ENCODE assay signal across 12 cellular contexts in genomic region chr2:43050866-43051265, GRCh38.
DNase-seq lines count a peak whose midpoint lies in the region; ATAC-seq and TF ChIP-seq lines count a peak whose summit lies in the region.
"Had no signal": no experiment of that assay in that cellular context is flagged by ENCODE, and none has a peak within 500 bp of the region (broad histone marks: within the 10 kb centered on the region; RNA-seq: fewer than 3 reads in every experiment).

No MANE protein-coding gene starts in this region.

- H4K20me1 ChIP-seq in BLaER1 treated with 17β-estradiol and CSF1 and Interleukin-3, amounts not matched to agents 10 nM and 100 nM = no peaks in the 10 kb centered on the region
- no peaks in the 10 kb centered on the region for H4K20me1 ChIP-seq in PC-9 (ENCODE audit: insufficient read depth)
- H4K20me1 ChIP-seq in fibroblast of lung (ENCODE audit: control insufficient read depth, extremely low read depth, insufficient read depth, low read length) = no peaks in the 10 kb centered on the region
- no peaks in the 10 kb centered on the region for H4K20me1 ChIP-seq in neural progenitor cell (ENCODE audit: low read depth)

- peaks cover 36% of the 10 kb centered on the region for H3F3A ChIP-seq in PC-9 (ENCODE audit: insufficient read depth, low read depth)
- H3F3A ChIP-seq in neural progenitor cell (ENCODE audit: low read depth) = no peaks in the 10 kb centered on the region

- no peak overlapping the region for H3K4me3 ChIP-seq in BLaER1 treated with 17β-estradiol and CSF1 and Interleukin-3, amounts not matched to agents 10 nM and 100 nM
- H3K4me3 ChIP-seq in PC-9 (no peak overlapping the region), fibroblast of lung (replicated peaks in 1 of 4; ENCODE audit: control extremely low read depth in 1 of 4, insufficient read depth in 1 of 4, low read depth in 3 of 4, low read length in 4 of 4) (no peak overlapping the region), neural progenitor cell (no peak overlapping the region)
- H3K4me3 ChIP-seq: pancreas had no signal

- intact Hi-C loops in PC-9 (cut with micrococcal nuclease; ENCODE audit: unreplicated experiment) = loop anchor here (1.0 kb wide), 1 partner anchor 35 kb away; no protein-coding TSS in a partner anchor

- H3K27me3 Mint-ChIP-seq in neural progenitor cell (ENCODE audit: insufficient read depth, low read depth) = peaks cover 11% of the 10 kb centered on the region

- H3K27me3 ChIP-seq in BLaER1 treated with 17β-estradiol and CSF1 and Interleukin-3, amounts not matched to agents 10 nM and 100 nM = no peaks in the 10 kb centered on the region
- H3K27me3 ChIP-seq in PC-9 (ENCODE audit: insufficient read depth, low read depth) = no peaks in the 10 kb centered on the region
- no peaks in the 10 kb centered on the region for H3K27me3 ChIP-seq in fibroblast of lung (ENCODE audit: control insufficient read depth, insufficient read depth, low read length)
- H3K27me3 ChIP-seq in neural progenitor cell = no peaks in the 10 kb centered on the region
- H3K27me3 ChIP-seq: pancreas had no signal

- H3K27ac Mint-ChIP-seq in neural progenitor cell = peak overlapping the region; percentile 51
- H3K27ac Mint-ChIP-seq: activated CD4-positive, alpha-beta memory T cell treated with anti-CD3 and anti-CD28 coated beads, Interleukin-2, amount 10 ng/mL, durations not matched to agents 7 days and 5 days had no signal

- CTCF ChIA-PET in PC-9 (lab: Charles Lee) = interaction anchor here (0.6 kb wide), 2 partner anchors 31 to 104 kb away, joined by 3 to 5 read pairs; no protein-coding TSS in a partner anchor

- no peak overlapping the region for H3K9ac ChIP-seq in BLaER1 treated with 17β-estradiol and CSF1 and Interleukin-3, amounts not matched to agents 10 nM and 100 nM
- no peak overlapping the region for H3K9ac ChIP-seq in fibroblast of lung (ENCODE audit: insufficient read depth, low read length)
- H3K9ac ChIP-seq in neural progenitor cell = no peak overlapping the region

- POLR2A ChIA-PET in PC-9 (lab: Charles Lee; ENCODE audit: unreplicated experiment) = interaction anchor here (0.7 kb wide), 1 partner anchor 22 kb away, joined by 6 read pairs; no protein-coding TSS in a partner anchor

- peaks cover 33% of the 10 kb centered on the region for H3K4me1 Mint-ChIP-seq in neural progenitor cell

- no peaks in the 10 kb centered on the region for H3K9me3 Mint-ChIP-seq in neural progenitor cell
- H3K9me3 Mint-ChIP-seq: activated CD4-positive, alpha-beta memory T cell treated with anti-CD3 and anti-CD28 coated beads, Interleukin-2, amount 10 ng/mL, durations not matched to agents 7 days and 5 days had no signal

- no peak overlapping the region for H3K4me3 Mint-ChIP-seq in neural progenitor cell
- H3K4me3 Mint-ChIP-seq: activated CD4-positive, alpha-beta memory T cell treated with anti-CD3 and anti-CD28 coated beads, Interleukin-2, amount 10 ng/mL, durations not matched to agents 7 days and 5 days had no signal

- BruUV-seq in PC-9 (replicated peaks; lab: Mats Ljungman, UMichigan) = no TSS peak

- H3K36me3 ChIP-seq in BLaER1 treated with 17β-estradiol and CSF1 and Interleukin-3, amounts not matched to agents 10 nM and 100 nM = no peaks in the 10 kb centered on the region
- H3K36me3 ChIP-seq in PC-9 (ENCODE audit: low read depth) = no peaks in the 10 kb centered on the region
- no peaks in the 10 kb centered on the region for H3K36me3 ChIP-seq in fibroblast of lung (ENCODE audit: control insufficient read depth, insufficient read depth, low read length)
- no peaks in the 10 kb centered on the region for H3K36me3 ChIP-seq in neural progenitor cell
- H3K36me3 ChIP-seq: pancreas had no signal

- no peak for ATAC-seq in HG02763 (IDR thresholded peaks at IDR 0.05; ENCODE audit: unreplicated experiment)

- no peak overlapping the region for H2AFZ ChIP-seq in PC-9
- peak overlapping the region; percentile 24 for H2AFZ ChIP-seq in fibroblast of lung (ENCODE audit: low read length)
- no peak overlapping the region for H2AFZ ChIP-seq in neural progenitor cell (replicated peaks)

- TF ChIP-seq CTCF in PC-9 (conservative IDR thresholded peaks at IDR 0.05) (no peak), fibroblast of lung (conservative IDR thresholded peaks at IDR 0.05 in 1 of 2, IDR thresholded peaks at IDR 0.05 in 1 of 2; ENCODE audit: low read depth in 1 of 2, low read length in 2 of 2) (no peak), neural progenitor cell (IDR thresholded peaks at IDR 0.05) (no peak)

- no peaks in the 10 kb centered on the region for H3K79me2 ChIP-seq in PC-9 (ENCODE audit: low read depth)
- no peaks in the 10 kb centered on the region for H3K79me2 ChIP-seq in fibroblast of lung (ENCODE audit: control insufficient read depth, insufficient read depth, low read length)
- H3K79me2 ChIP-seq in neural progenitor cell (ENCODE audit: low read depth) = no peaks in the 10 kb centered on the region

- H3K9me3 ChIP-seq in BLaER1 treated with 17β-estradiol and CSF1 and Interleukin-3, amounts not matched to agents 10 nM and 100 nM (replicated peaks in 1 of 11) = no peaks in the 10 kb centered on the region
- H3K9me3 ChIP-seq in PC-9 (ENCODE audit: insufficient read depth, low read depth) = no peaks in the 10 kb centered on the region
- H3K9me3 ChIP-seq in fibroblast of lung (ENCODE audit: control insufficient read depth, insufficient read depth, low read depth, low read length) = no peaks in the 10 kb centered on the region
- no peaks in the 10 kb centered on the region for H3K9me3 ChIP-seq in neural progenitor cell (ENCODE audit: low read depth)
- H3K9me3 ChIP-seq: pancreas had no signal

- no peak overlapping the region for H3K27ac ChIP-seq in BLaER1 treated with 17β-estradiol and CSF1 and Interleukin-3, amounts not matched to agents 10 nM and 100 nM
- H3K27ac ChIP-seq in PC-9 (peak overlapping the region; percentile 5; the same call in 1 of the 2 replicates), fibroblast of lung (ENCODE audit: insufficient read depth, low read length) (no peak overlapping the region), neural progenitor cell (no peak overlapping the region)
- H3K27ac ChIP-seq: pancreas had no signal

- H3K9me2 ChIP-seq in PC-9 (ENCODE audit: insufficient read depth) = no peaks in the 10 kb centered on the region

- H3K4me1 ChIP-seq in BLaER1 treated with 17β-estradiol and CSF1 and Interleukin-3, amounts not matched to agents 10 nM and 100 nM = peaks cover 43 to 64% (median 56%) of the 10 kb centered on the region in 10 experiments
- H3K4me1 ChIP-seq in PC-9 (replicated peaks; ENCODE audit: insufficient read depth) = peaks cover 62% of the 10 kb centered on the region
- H3K4me1 ChIP-seq in fibroblast of lung (ENCODE audit: control insufficient read depth, extremely low read depth, insufficient read depth, low read length) = peaks cover 16% of the 10 kb centered on the region
- H3K4me1 ChIP-seq in neural progenitor cell = peaks cover 39% of the 10 kb centered on the region

- peak overlapping the region in 10 of 11 experiments; percentile 53 to 88 (median 82); a peak in 17 of 22 replicates for H3K4me2 ChIP-seq in BLaER1 treated with 17β-estradiol and CSF1 and Interleukin-3, amounts not matched to agents 10 nM and 100 nM
- H3K4me2 ChIP-seq in PC-9 (peak overlapping the region; percentile 57), fibroblast of lung (ENCODE audit: extremely low read depth, insufficient read depth, low read length) (no peak overlapping the region), neural progenitor cell (no peak overlapping the region)

- no peaks in the 10 kb centered on the region for H3K36me3 Mint-ChIP-seq in neural progenitor cell

- DNase-seq in PC-9 (no peak), fibroblast of lung (ENCODE audit: low read depth in 2 of 2) (peak in 1 of 2 donors; percentile 44), neural progenitor cell (ENCODE audit: low spot score) (no peak), foreskin melanocyte (no peak)
- DNase-seq in stimulated activated naive CD4-positive, alpha-beta T cell (lab: John Stamatoyannopoulos, UW) = no peak
- DNase-seq in effector CD4-positive, alpha-beta T cell = no peak
- DNase-seq: activated CD4-positive, alpha-beta memory T cell treated with anti-CD3 and anti-CD28 coated beads, Interleukin-2, amount 10 ng/mL, durations not matched to agents 7 days and 5 days; anterior cingulate cortex; NCI-H187 treated with DMSO at 0.1 percent for 48 hours had no signal

Comparison
In these comparisons a context has a peak if more than half of its experiments do, and no peak if none do; other contexts are left out.
1. H3K4me2 ChIP-seq: peak in BLaER1 treated with 17β-estradiol and CSF1 and Interleukin-3, amounts not matched to agents 10 nM and 100 nM (10 of 11) and PC-9 (single experiment); none in fibroblast of lung (single experiment) and neural progenitor cell (single experiment).